Comparison of ENCODE assay signal across 9 cellular contexts in the genomic region with DNA sequence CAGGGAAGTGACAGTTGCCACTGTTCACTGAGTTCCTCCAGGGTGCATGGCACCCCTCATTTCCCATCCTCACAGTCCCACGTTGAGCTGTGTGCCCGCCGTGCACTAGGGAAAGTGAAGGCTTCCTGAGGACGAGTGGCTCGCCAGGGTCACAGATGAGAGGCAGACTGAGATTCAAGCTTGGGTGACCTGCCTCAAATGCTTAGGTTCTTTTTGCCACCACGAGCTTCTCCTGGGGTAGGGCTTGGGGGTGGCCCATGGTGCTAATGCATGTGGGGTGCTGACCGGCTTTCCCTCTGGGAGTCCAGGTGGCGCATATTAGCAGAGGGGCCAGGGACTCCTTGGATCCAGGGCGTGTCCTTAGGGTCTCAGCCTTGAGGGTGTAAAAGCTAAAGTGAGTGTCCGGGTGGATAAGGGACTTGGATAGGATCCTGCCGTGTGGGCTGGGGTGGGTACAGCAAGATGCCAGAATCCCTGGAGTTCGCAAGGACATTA. TPM values are rescaled to one million over a fixed set of nuclear protein-coding genes. Genes with fewer than 3 reads are reported as not detected.
A peak's percentile ranks its signal among the peaks of the same experiment; 100 is the strongest.
DNase-seq lines count a peak whose midpoint lies in the region; ATAC-seq and TF ChIP-seq lines count a peak whose summit lies in the region.
"Had no signal": no experiment of that assay in that cellular context is flagged by ENCODE, and none has a peak within 500 bp of the region (broad histone marks: within the 10 kb centered on the region; RNA-seq: fewer than 3 reads in every experiment).

No MANE protein-coding gene starts in this region.

- ATAC-seq in GM19467 (IDR thresholded peaks at IDR 0.05; ENCODE audit: unreplicated experiment) (no peak), GM19324 (IDR thresholded peaks at IDR 0.05; ENCODE audit: low FRiP score, unreplicated experiment) (no peak)

- peaks cover 33 to 36% (median 34%) of the 10 kb centered on the region in 3 donors for H3K4me1 Mint-ChIP-seq in IgD-negative memory B cell

- peak overlapping the region; percentile 87 to 95 (median 93) for H3K27ac Mint-ChIP-seq in IgD-negative memory B cell
- H3K27ac Mint-ChIP-seq: progenitor cell of endocrine pancreas had no signal

- no peaks in the 10 kb centered on the region for H3K27me3 Mint-ChIP-seq in IgD-negative memory B cell
- H3K27me3 Mint-ChIP-seq: progenitor cell of endocrine pancreas had no signal

- H3K36me3 ChIP-seq in BJ (ENCODE audit: control insufficient read depth, insufficient read depth, low read length) (peaks cover 29% of the 10 kb centered on the region), rectal smooth muscle tissue (ENCODE audit: control insufficient read depth, insufficient read depth, low read length) (peaks cover 8% of the 10 kb centered on the region)
- peaks cover 34% of the 10 kb centered on the region for H3K36me3 ChIP-seq in effector memory CD4-positive, alpha-beta T cell (ENCODE audit: control insufficient read depth, insufficient read depth, low read length)

- H3K36me3 Mint-ChIP-seq in IgD-negative memory B cell, result peaks cover 5% of the 10 kb centered on the region

- H3K27ac ChIP-seq in effector memory CD4-positive, alpha-beta T cell (ENCODE audit: insufficient read depth, low read length, poor library complexity, severe bottlenecking), result peak overlapping the region; percentile 61
- no peak overlapping the region for H3K27ac ChIP-seq in rectal smooth muscle tissue (ENCODE audit: low read depth, low read length)

- H3K4me3 Mint-ChIP-seq in IgD-negative memory B cell, result peak overlapping the region; percentile 87 to 95 (median 90)

- H3K9me3 ChIP-seq in effector memory CD4-positive, alpha-beta T cell (ENCODE audit: control insufficient read depth, low read length), result no peaks in the 10 kb centered on the region

- CTCF ChIA-PET in BJ (lab: Yijun Ruan, JAX), result interaction anchor here (4.1 kb wide), 1 partner anchor 34 kb away, joined by 32 read pairs; no protein-coding TSS in a partner anchor

- no peak overlapping the region for H3K9ac ChIP-seq in rectal smooth muscle tissue (ENCODE audit: low read length)

- TF ChIP-seq CTCF in BJ (IDR thresholded peaks at IDR 0.05; ENCODE audit: insufficient read depth, low read depth, low read length), result no peak

- peaks cover 35% of the 10 kb centered on the region for H3K4me1 ChIP-seq in effector memory CD4-positive, alpha-beta T cell (ENCODE audit: control insufficient read depth, insufficient read depth, low read length, poor library complexity, severe bottlenecking)
- H3K4me1 ChIP-seq in rectal smooth muscle tissue (ENCODE audit: control insufficient read depth, insufficient read depth, low read length), result no peaks in the 10 kb centered on the region

- H3K27me3 ChIP-seq in BJ (ENCODE audit: control insufficient read depth, insufficient read depth, low read length) (no peaks in the 10 kb centered on the region), rectal smooth muscle tissue (ENCODE audit: control insufficient read depth, insufficient read depth, low read length) (no peaks in the 10 kb centered on the region)
- H3K27me3 ChIP-seq in effector memory CD4-positive, alpha-beta T cell (replicated peaks; ENCODE audit: control insufficient read depth, insufficient read depth, low read length, poor library complexity, severe bottlenecking), result no peaks in the 10 kb centered on the region

- peak overlapping the region; percentile 71 for H3K4me3 ChIP-seq in BJ (ENCODE audit: low read depth, low read length)
- H3K4me3 ChIP-seq in effector memory CD4-positive, alpha-beta T cell (ENCODE audit: insufficient read depth, low read depth, low read length, poor library complexity, severe bottlenecking), result peak overlapping the region; percentile 4
- H3K4me3 ChIP-seq in rectal smooth muscle tissue (ENCODE audit: low read length), result peak overlapping the region; percentile 82

- POLR2A ChIA-PET in BJ (lab: Charles Lee), result no interaction called here

- H3K9me3 Mint-ChIP-seq in IgD-negative memory B cell, result no peaks in the 10 kb centered on the region

- no peak for DNase-seq in BJ (ENCODE audit: low read depth)
- no peak for DNase-seq in effector memory CD4-positive, alpha-beta T cell
- no peak for DNase-seq in epidermal melanocyte (ENCODE audit: insufficient read length, low spot score)
- no peak for DNase-seq in HK-2 (ENCODE audit: unreplicated experiment)

RNA-seq across cellular contexts. Expression of a gene that starts 1.9 kb away (rescaled TPM):
- polyA plus RNA-seq in BJ (2011; rRNA removed), result 46.0 and 80.1 TPM in 2 replicates
- polyA minus RNA-seq in BJ (2011; rRNA and poly(A)+ RNA removed), result 44.7 and 50.9 TPM in 2 replicates
- polyA plus RNA-seq in IgD-negative memory B cell, result 35.0 TPM

RNA-seq across cellular contexts. Expression of a gene that starts 8.5 kb away (rescaled TPM):
- not detected in 2 replicates for polyA plus RNA-seq in BJ (2011; rRNA removed)
- not detected in 2 replicates for polyA minus RNA-seq in BJ (2011; rRNA and poly(A)+ RNA removed)
- 1.4 TPM for polyA plus RNA-seq in IgD-negative memory B cell

RNA-seq across cellular contexts. Expression of a gene that starts 28.8 kb away (rescaled TPM):
- polyA plus RNA-seq in BJ (2011; rRNA removed) (0.09 TPM in 1 of 2 replicates, not detected in the other), IgD-negative memory B cell (not detected)
- not detected in 2 replicates for polyA minus RNA-seq in BJ (2011; rRNA and poly(A)+ RNA removed)

RNA-seq across cellular contexts. Expression of a gene that starts 43.3 kb away (rescaled TPM):
- polyA plus RNA-seq in BJ (2011; rRNA removed), result 0.37 and 0.58 TPM in 2 replicates
- 0.21 and 0.28 TPM in 2 replicates for polyA minus RNA-seq in BJ (2011; rRNA and poly(A)+ RNA removed)
- 0.35 TPM for polyA plus RNA-seq in IgD-negative memory B cell

RNA-seq across cellular contexts. Expression of a gene that starts 53.8 kb away (rescaled TPM):
- 15.1 and 17.0 TPM in 2 replicates for polyA plus RNA-seq in BJ (2011; rRNA removed)
- polyA minus RNA-seq in BJ (2011; rRNA and poly(A)+ RNA removed), result 33.3 and 35.3 TPM in 2 replicates
- polyA plus RNA-seq in IgD-negative memory B cell, result 13.5 TPM

Comparison
In these comparisons a context has a peak if more than half of its experiments do, and no peak if none do; other contexts are left out.
1. H3K4me3 ChIP-seq: peak in every context shown above with its lines; median percentile 82 in rectal smooth muscle tissue; 71 in BJ; 4 in effector memory CD4-positive, alpha-beta T cell.